ENCODE assay signal across 8 cellular contexts in genomic region chr17:81518785-81519283, GRCh38.
DNase-seq lines count a peak whose midpoint lies in the region; ATAC-seq and TF ChIP-seq lines count a peak whose summit lies in the region.

No MANE protein-coding gene starts in this region.

- H3K27ac ChIP-seq in iPS-20b (ENCODE audit: low read length): no peak overlapping the region

- no peaks in the 10 kb centered on the region for H3K36me3 Mint-ChIP-seq in activated naive CD8-positive, alpha-beta T cell treated with anti-CD3 and anti-CD28 coated beads, Interleukin-2, amount 50 U/mL, for 24 hours (ENCODE audit: low read depth)
- H3K36me3 Mint-ChIP-seq in stimulated activated naive B cell treated with anti-CD40 and anti-IgM and Interleukin-4, amounts not matched to agents 10 μg/mL and 1 μg/mL and 100 μg/mL, for 72 hours: peaks cover 11 to 13% of the 10 kb centered on the region in 2 donors

- H3K4me1 ChIP-seq in iPS-20b (ENCODE audit: insufficient read depth, low read length): peaks cover 10% of the 10 kb centered on the region

- H3K27ac Mint-ChIP-seq in activated naive CD8-positive, alpha-beta T cell treated with anti-CD3 and anti-CD28 coated beads, Interleukin-2, amount 50 U/mL, for 24 hours: no peak overlapping the region
- peak overlapping the region; percentile 93 for H3K27ac Mint-ChIP-seq in stimulated activated naive B cell treated with anti-CD40 and anti-IgM and Interleukin-4, amounts not matched to agents 10 μg/mL and 1 μg/mL and 100 μg/mL, for 72 hours

- no peaks in the 10 kb centered on the region for H3K9me3 Mint-ChIP-seq in activated naive CD8-positive, alpha-beta T cell treated with anti-CD3 and anti-CD28 coated beads, Interleukin-2, amount 50 U/mL, for 24 hours
- no peaks in the 10 kb centered on the region for H3K9me3 Mint-ChIP-seq in stimulated activated naive B cell treated with anti-CD40 and anti-IgM and Interleukin-4, amounts not matched to agents 10 μg/mL and 1 μg/mL and 100 μg/mL, for 72 hours

- H3K27me3 Mint-ChIP-seq in activated naive CD8-positive, alpha-beta T cell treated with anti-CD3 and anti-CD28 coated beads, Interleukin-2, amount 50 U/mL, for 24 hours: peaks cover 4% of the 10 kb centered on the region
- no peaks in the 10 kb centered on the region for H3K27me3 Mint-ChIP-seq in stimulated activated naive B cell treated with anti-CD40 and anti-IgM and Interleukin-4, amounts not matched to agents 10 μg/mL and 1 μg/mL and 100 μg/mL, for 72 hours

- ATAC-seq in activated naive CD8-positive, alpha-beta T cell treated with anti-CD3 and anti-CD28 coated beads, Interleukin-2, amount 50 U/mL, for 24 hours: peak; percentile 6
- peak; percentile 6 to 7 for ATAC-seq in stimulated activated naive B cell treated with anti-CD40 and anti-IgM and Interleukin-4, amounts not matched to agents 10 μg/mL and 1 μg/mL and 100 μg/mL, for 72 hours (replicated peaks)
- ATAC-seq in HG03108 (IDR thresholded peaks at IDR 0.05; ENCODE audit: unreplicated experiment): no peak

- H3K4me3 Mint-ChIP-seq in activated naive CD8-positive, alpha-beta T cell treated with anti-CD3 and anti-CD28 coated beads, Interleukin-2, amount 50 U/mL, for 24 hours: peak overlapping the region; percentile 14
- H3K4me3 Mint-ChIP-seq in stimulated activated naive B cell treated with anti-CD40 and anti-IgM and Interleukin-4, amounts not matched to agents 10 μg/mL and 1 μg/mL and 100 μg/mL, for 72 hours: peak overlapping the region; percentile 97 to 98

- peaks cover 70% of the 10 kb centered on the region for H3K27me3 ChIP-seq in iPS-20b (ENCODE audit: insufficient read depth, low read length)

- peak overlapping the region; percentile 53; the same call in 1 of the 2 replicates for H3K9ac ChIP-seq in iPS-20b (ENCODE audit: low read depth, low read length)

- no peak for TF ChIP-seq CTCF in HFF-Myc (IDR thresholded peaks at IDR 0.05; ENCODE audit: low read depth, low read length, missing control alignments)

- DNase-seq in CD1c-positive myeloid dendritic cell (ENCODE audit: extremely low spot score) (peak; percentile 49), HFF-Myc (ENCODE audit: extremely low read depth, low read depth) (no peak), NCI-H1105 treated with DMSO at 0.1 percent for 48 hours (lab: John Stamatoyannopoulos, UW) (no peak), NCI-H2081 treated with DMSO at 0.1 percent for 48 hours (lab: John Stamatoyannopoulos, UW) (no peak)
- no peak for DNase-seq in activated naive CD8-positive, alpha-beta T cell treated with anti-CD3 and anti-CD28 coated beads, Interleukin-2, amount 50 U/mL, for 24 hours
- DNase-seq in stimulated activated naive B cell treated with anti-CD40 and anti-IgM and Interleukin-4, amounts not matched to agents 10 μg/mL and 1 μg/mL and 100 μg/mL, for 72 hours: peak; percentile 51

- peaks cover 32% of the 10 kb centered on the region for H3K4me1 Mint-ChIP-seq in activated naive CD8-positive, alpha-beta T cell treated with anti-CD3 and anti-CD28 coated beads, Interleukin-2, amount 50 U/mL, for 24 hours
- peaks cover 25 to 61% of the 10 kb centered on the region in 2 donors for H3K4me1 Mint-ChIP-seq in stimulated activated naive B cell treated with anti-CD40 and anti-IgM and Interleukin-4, amounts not matched to agents 10 μg/mL and 1 μg/mL and 100 μg/mL, for 72 hours

- H3K9me3 ChIP-seq in iPS-20b (ENCODE audit: insufficient read depth, low read depth, low read length): no peaks in the 10 kb centered on the region

- H3K36me3 ChIP-seq in iPS-20b (ENCODE audit: insufficient read depth, low read depth, low read length): no peaks in the 10 kb centered on the region

- peak overlapping the region; percentile 33 for H3K4me3 ChIP-seq in HFF-Myc (replicated peaks; ENCODE audit: low read depth, low read length)
- peak overlapping the region; percentile 62 for H3K4me3 ChIP-seq in iPS-20b (ENCODE audit: low read length)

Comparison
In these comparisons a context has a peak if more than half of its experiments do, and no peak if none do; other contexts are left out.
1. DNase-seq: peak in CD1c-positive myeloid dendritic cell (single experiment) and stimulated activated naive B cell treated with anti-CD40 and anti-IgM and Interleukin-4, amounts not matched to agents 10 μg/mL and 1 μg/mL and 100 μg/mL, for 72 hours (single experiment); none in HFF-Myc (single experiment), activated naive CD8-positive, alpha-beta T cell treated with anti-CD3 and anti-CD28 coated beads, Interleukin-2, amount 50 U/mL, for 24 hours (single experiment), NCI-H1105 treated with DMSO at 0.1 percent for 48 hours (single experiment) and NCI-H2081 treated with DMSO at 0.1 percent for 48 hours (single experiment).